ENCODE assay signal across 25 cellular contexts in the genomic region with DNA sequence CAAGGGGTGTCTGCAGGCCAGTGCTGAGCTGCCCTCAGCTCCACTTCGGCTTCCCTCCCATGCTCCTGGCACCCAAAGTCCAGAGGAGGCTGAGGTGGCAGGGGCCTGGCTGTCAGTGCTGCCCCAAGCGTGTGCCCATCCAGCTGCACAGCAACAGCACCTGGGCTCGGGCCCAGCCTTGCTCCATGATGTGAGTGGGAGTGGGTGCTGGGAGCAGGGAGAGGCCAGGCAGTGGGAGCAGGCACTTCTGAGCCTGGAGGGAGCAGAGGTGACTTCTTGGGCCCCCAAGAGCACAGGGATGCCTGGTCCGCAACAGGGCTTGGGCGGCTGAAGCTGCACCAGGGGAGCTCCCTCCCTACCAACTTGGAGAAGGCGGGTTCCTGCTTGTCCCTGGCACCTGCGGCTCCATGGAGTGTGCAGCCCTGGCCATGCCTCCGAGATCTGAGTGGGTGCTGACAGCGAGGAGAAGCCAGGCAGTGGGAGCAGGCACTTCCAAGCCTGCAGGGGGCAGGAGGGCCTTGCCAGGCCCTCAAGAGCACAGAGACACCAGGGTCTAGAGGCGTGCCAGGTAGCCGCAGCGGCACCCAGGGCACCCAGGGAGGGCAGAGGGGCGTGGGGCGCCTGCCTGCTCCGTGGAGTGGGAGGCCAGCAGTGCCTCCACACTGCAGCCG.
"Had no signal": no experiment of that assay in that cellular context is flagged by ENCODE, and none has a peak within 500 bp of the region (broad histone marks: within the 10 kb centered on the region; RNA-seq: fewer than 3 reads in every experiment).

No MANE protein-coding gene starts in this region.

- H3K27me3 ChIP-seq: adrenal gland, esophagus muscularis mucosa, gastroesophageal sphincter, ovary, right atrium auricular region, testis had no signal

- H3K4me1 ChIP-seq: adrenal gland, esophagus muscularis mucosa, gastroesophageal sphincter, psoas muscle, right atrium auricular region, testis had no signal

- FAIRE-seq: astrocyte, colon, endothelial cell of umbilical vein, TTC549 had no signal

- H3K9me3 ChIP-seq: adrenal gland, esophagus muscularis mucosa, gastroesophageal sphincter, ovary, psoas muscle, right atrium auricular region, testis had no signal

- DNase-seq: activated CD4-positive, alpha-beta T cell treated with anti-CD3 and anti-CD28 coated beads for 1 hour; activated CD4-positive, alpha-beta T cell treated with anti-CD3 and anti-CD28 coated beads, Interleukin-2, amount 50 U/mL, for 1 hour; activated CD8-positive, alpha-beta T cell treated with anti-CD3 and anti-CD28 coated beads, Interleukin-2, amount 10 ng/mL, durations not matched to agents 7 days and 5 days; activated naive CD4-positive, alpha-beta T cell; adrenal gland; central memory CD4-positive, alpha-beta T cell; effector memory CD4-positive, alpha-beta T cell; head of caudate nucleus; hypothalamus; midbrain; natural killer cell; ovary; psoas muscle; stimulated activated CD4-positive, alpha-beta T cell treated with anti-CD3 and anti-CD28 coated beads, Interleukin-4, amount 100 ng/mL, for 4 hours; T-helper 1 cell; testis; trophoblast cell; WERI-Rb-1 had no signal

- H3K4me3 ChIP-seq: adrenal gland, esophagus muscularis mucosa, gastroesophageal sphincter, ovary, psoas muscle, right atrium auricular region, testis had no signal

- H3K36me3 ChIP-seq: adrenal gland, esophagus muscularis mucosa, gastroesophageal sphincter, ovary, right atrium auricular region, WERI-Rb-1 had no signal

- H3K27ac ChIP-seq: adrenal gland, esophagus muscularis mucosa, gastroesophageal sphincter, ovary, psoas muscle, right atrium auricular region, testis, WERI-Rb-1 had no signal
